14 cellular contexts compared by ENCODE assay signal in genomic region chr16:70689970-70690905, GRCh38. TPM values are rescaled to one million over a fixed set of nuclear protein-coding genes. Genes with fewer than 3 reads are reported as not detected.
DNase-seq lines count a peak whose midpoint lies in the region; ATAC-seq and TF ChIP-seq lines count a peak whose summit lies in the region.
"Had no signal": no experiment of that assay in that cellular context is flagged by ENCODE, and none has a peak within 500 bp of the region (broad histone marks: within the 10 kb centered on the region; RNA-seq: fewer than 3 reads in every experiment).

No MANE protein-coding gene starts in this region.

- H3K36me3 Mint-ChIP-seq in activated CD4-positive, alpha-beta T cell treated with anti-CD3 and anti-CD28 coated beads, Interleukin-2, amount 10 ng/mL, durations not matched to agents 7 days and 5 days (ENCODE audit: low read depth), result peaks cover under 1% of the 10 kb centered on the region
- no peaks in the 10 kb centered on the region for H3K36me3 Mint-ChIP-seq in glutamatergic neuron (ENCODE audit: unreplicated experiment)

- POLR2A ChIA-PET in activated CD4-positive, alpha-beta T cell treated with anti-CD3 and anti-CD28 coated beads, Interleukin-2, amount 10 ng/mL, durations not matched to agents 7 days and 5 days (lab: Charles Lee), result no interaction called here

- no peak overlapping the region for H3K4me2 ChIP-seq in osteoblast (ENCODE audit: insufficient read depth, low read length)

- H3K36me3 ChIP-seq in osteoblast (ENCODE audit: insufficient read depth, low read length), result no peaks in the 10 kb centered on the region
- no peaks in the 10 kb centered on the region for H3K36me3 ChIP-seq in urinary bladder (ENCODE audit: insufficient read depth)
- peaks cover 6% of the 10 kb centered on the region for H3K36me3 ChIP-seq in effector memory CD4-positive, alpha-beta T cell (ENCODE audit: control insufficient read depth, insufficient read depth, low read length)
- H3K36me3 ChIP-seq: HAP-1 had no signal

- H3K9me3 ChIP-seq in osteoblast (ENCODE audit: low read depth, low read length), result no peaks in the 10 kb centered on the region
- no peaks in the 10 kb centered on the region for H3K9me3 ChIP-seq in effector memory CD4-positive, alpha-beta T cell (ENCODE audit: control insufficient read depth, low read length)
- H3K9me3 ChIP-seq: HAP-1 had no signal

- peaks cover 52% of the 10 kb centered on the region for H3K4me1 ChIP-seq in osteoblast (ENCODE audit: insufficient read depth, low read length)
- H3K4me1 ChIP-seq in urinary bladder (ENCODE audit: insufficient read depth), result no peaks in the 10 kb centered on the region
- peaks cover 1% of the 10 kb centered on the region for H3K4me1 ChIP-seq in effector memory CD4-positive, alpha-beta T cell (ENCODE audit: control insufficient read depth, insufficient read depth, low read length, poor library complexity, severe bottlenecking)
- H3K4me1 ChIP-seq: HAP-1 had no signal

- TF ChIP-seq CTCF in glutamatergic neuron (IDR thresholded peaks at IDR 0.05; ENCODE audit: partially characterized antibody, unreplicated experiment) (no peak), osteoblast (IDR thresholded peaks at IDR 0.05; ENCODE audit: extremely low read depth, low read depth, low read length) (no peak)

- DNase-seq in activated CD4-positive, alpha-beta T cell treated with anti-CD3 and anti-CD28 coated beads, Interleukin-2, amount 10 ng/mL, durations not matched to agents 7 days and 5 days, result no peak
- no peak for DNase-seq in activated CD4-positive, alpha-beta T cell treated with anti-CD3 and anti-CD28 coated beads for 48 hours
- DNase-seq in glutamatergic neuron, result peak; percentile 12
- DNase-seq in osteoblast (ENCODE audit: insufficient read length, low spot score, missing footprints), result peak; percentile 79
- DNase-seq in UCSD-AML1 (lab: John Stamatoyannopoulos, UW; ENCODE audit: unreplicated experiment), result no peak
- DNase-seq in effector memory CD4-positive, alpha-beta T cell, result no peak
- DNase-seq: activated T-cell treated with anti-CD3 and anti-CD28 coated beads, Interleukin-2, amount 50 U/mL, for 4 hours; kidney glomerular epithelial cell; NCI-H2029 had no signal

- peak overlapping the region; percentile 36 for H3K27ac Mint-ChIP-seq in activated CD4-positive, alpha-beta T cell treated with anti-CD3 and anti-CD28 coated beads, Interleukin-2, amount 10 ng/mL, durations not matched to agents 7 days and 5 days
- H3K27ac Mint-ChIP-seq in glutamatergic neuron (ENCODE audit: unreplicated experiment), result no peak overlapping the region

- H4K20me1 ChIP-seq in osteoblast (ENCODE audit: insufficient read depth, low read length), result no peaks in the 10 kb centered on the region

- no peak overlapping the region for H3K4me3 ChIP-seq in osteoblast (ENCODE audit: insufficient read depth, low read length)
- no peak overlapping the region for H3K4me3 ChIP-seq in urinary bladder (ENCODE audit: low read depth, low read length)
- H3K4me3 ChIP-seq in effector memory CD4-positive, alpha-beta T cell (ENCODE audit: insufficient read depth, low read depth, low read length, poor library complexity, severe bottlenecking), result no peak overlapping the region
- H3K4me3 ChIP-seq: HAP-1 had no signal

- H3K9me3 Mint-ChIP-seq in activated CD4-positive, alpha-beta T cell treated with anti-CD3 and anti-CD28 coated beads, Interleukin-2, amount 10 ng/mL, durations not matched to agents 7 days and 5 days, result no peaks in the 10 kb centered on the region
- peaks cover 3% of the 10 kb centered on the region for H3K9me3 Mint-ChIP-seq in glutamatergic neuron (ENCODE audit: unreplicated experiment)
- H3K9me3 Mint-ChIP-seq: activated T-cell treated with anti-CD3 and anti-CD28 coated beads, Interleukin-2, amount 50 U/mL, for 4 hours had no signal

- H3K4me3 Mint-ChIP-seq in activated CD4-positive, alpha-beta T cell treated with anti-CD3 and anti-CD28 coated beads, Interleukin-2, amount 10 ng/mL, durations not matched to agents 7 days and 5 days, result no peak overlapping the region
- no peak overlapping the region for H3K4me3 Mint-ChIP-seq in glutamatergic neuron (ENCODE audit: unreplicated experiment)
- H3K4me3 Mint-ChIP-seq: activated T-cell treated with anti-CD3 and anti-CD28 coated beads, Interleukin-2, amount 50 U/mL, for 4 hours had no signal

- CTCF ChIA-PET in activated CD4-positive, alpha-beta T cell treated with anti-CD3 and anti-CD28 coated beads, Interleukin-2, amount 10 ng/mL, durations not matched to agents 7 days and 5 days (lab: Charles Lee), result interaction anchor here (0.6 to 1.0 kb wide), 2 partner anchors 11 to 18 kb away, joined by 3 read pairs; no protein-coding TSS in a partner anchor

- no peak overlapping the region for H2AFZ ChIP-seq in osteoblast (ENCODE audit: low read length)

- H3K79me2 ChIP-seq in osteoblast (ENCODE audit: insufficient read depth, low read length), result peaks cover 4% of the 10 kb centered on the region

- no peak for ATAC-seq in HG02759 (IDR thresholded peaks at IDR 0.05; ENCODE audit: unreplicated experiment)
- ATAC-seq: activated T-cell treated with anti-CD3 and anti-CD28 coated beads, Interleukin-2, amount 50 U/mL, for 4 hours had no signal

- no peaks in the 10 kb centered on the region for H3K27me3 ChIP-seq in osteoblast (ENCODE audit: insufficient read depth, low read length)
- peaks cover 1% of the 10 kb centered on the region for H3K27me3 ChIP-seq in effector memory CD4-positive, alpha-beta T cell (replicated peaks; ENCODE audit: control insufficient read depth, insufficient read depth, low read length, poor library complexity, severe bottlenecking)

- WGBS in urinary bladder, result 84% methylated on average over 16 of the region's 16 CpGs

- H3K4me1 Mint-ChIP-seq in activated CD4-positive, alpha-beta T cell treated with anti-CD3 and anti-CD28 coated beads, Interleukin-2, amount 10 ng/mL, durations not matched to agents 7 days and 5 days, result peaks cover 26% of the 10 kb centered on the region
- peaks cover 21% of the 10 kb centered on the region for H3K4me1 Mint-ChIP-seq in glutamatergic neuron (ENCODE audit: low read depth, unreplicated experiment)

- peak overlapping the region; percentile 92 for H3K27ac ChIP-seq in osteoblast (ENCODE audit: low read depth, low read length)
- peak overlapping the region; percentile 4 for H3K27ac ChIP-seq in urinary bladder (ENCODE audit: low read depth)
- H3K27ac ChIP-seq in effector memory CD4-positive, alpha-beta T cell (ENCODE audit: insufficient read depth, low read length, poor library complexity, severe bottlenecking), result no peak overlapping the region
- H3K27ac ChIP-seq: VCaP had no signal

- peaks cover 6% of the 10 kb centered on the region for H3K27me3 Mint-ChIP-seq in activated CD4-positive, alpha-beta T cell treated with anti-CD3 and anti-CD28 coated beads, Interleukin-2, amount 10 ng/mL, durations not matched to agents 7 days and 5 days
- peaks cover 9% of the 10 kb centered on the region for H3K27me3 Mint-ChIP-seq in glutamatergic neuron (ENCODE audit: unreplicated experiment)

RNA-seq across cellular contexts. Expression of gene MTSS2, which starts 4.4 kb away (rescaled TPM):
- total RNA-seq in activated CD4-positive, alpha-beta T cell treated with anti-CD3 and anti-CD28 coated beads, Interleukin-2, amount 10 ng/mL, durations not matched to agents 7 days and 5 days, result 1 to 10 TPM; 7.1 to 9.2 TPM
- total RNA-seq in glutamatergic neuron (ENCODE audit: unreplicated experiment) (36.2 TPM), osteoblast (54.2 and 56.5 TPM in 2 replicates), urinary bladder (29.3 TPM)
- 82.0 TPM for polyA plus RNA-seq in urinary bladder

RNA-seq across cellular contexts. Expression of gene IL34, which starts 43.9 kb away (rescaled TPM):
- total RNA-seq in activated CD4-positive, alpha-beta T cell treated with anti-CD3 and anti-CD28 coated beads, Interleukin-2, amount 10 ng/mL, durations not matched to agents 7 days and 5 days, result not detected
- total RNA-seq in glutamatergic neuron (ENCODE audit: unreplicated experiment), result 0.42 TPM
- 5.6 and 9.4 TPM in 2 replicates for total RNA-seq in osteoblast
- 10.6 TPM for total RNA-seq in urinary bladder
- 2.8 TPM for polyA plus RNA-seq in urinary bladder
- total RNA-seq: A673 had no signal

Comparison
In these comparisons a context has a peak if more than half of its experiments do, and no peak if none do; other contexts are left out.
1. DNase-seq: peak in glutamatergic neuron (single experiment) and osteoblast (single experiment); none in activated CD4-positive, alpha-beta T cell treated with anti-CD3 and anti-CD28 coated beads, Interleukin-2, amount 10 ng/mL, durations not matched to agents 7 days and 5 days (single experiment), activated CD4-positive, alpha-beta T cell treated with anti-CD3 and anti-CD28 coated beads for 48 hours (single experiment), UCSD-AML1 (single experiment) and effector memory CD4-positive, alpha-beta T cell (0 of 3).